8 cellular contexts compared by ENCODE assay signal in the genomic region with DNA sequence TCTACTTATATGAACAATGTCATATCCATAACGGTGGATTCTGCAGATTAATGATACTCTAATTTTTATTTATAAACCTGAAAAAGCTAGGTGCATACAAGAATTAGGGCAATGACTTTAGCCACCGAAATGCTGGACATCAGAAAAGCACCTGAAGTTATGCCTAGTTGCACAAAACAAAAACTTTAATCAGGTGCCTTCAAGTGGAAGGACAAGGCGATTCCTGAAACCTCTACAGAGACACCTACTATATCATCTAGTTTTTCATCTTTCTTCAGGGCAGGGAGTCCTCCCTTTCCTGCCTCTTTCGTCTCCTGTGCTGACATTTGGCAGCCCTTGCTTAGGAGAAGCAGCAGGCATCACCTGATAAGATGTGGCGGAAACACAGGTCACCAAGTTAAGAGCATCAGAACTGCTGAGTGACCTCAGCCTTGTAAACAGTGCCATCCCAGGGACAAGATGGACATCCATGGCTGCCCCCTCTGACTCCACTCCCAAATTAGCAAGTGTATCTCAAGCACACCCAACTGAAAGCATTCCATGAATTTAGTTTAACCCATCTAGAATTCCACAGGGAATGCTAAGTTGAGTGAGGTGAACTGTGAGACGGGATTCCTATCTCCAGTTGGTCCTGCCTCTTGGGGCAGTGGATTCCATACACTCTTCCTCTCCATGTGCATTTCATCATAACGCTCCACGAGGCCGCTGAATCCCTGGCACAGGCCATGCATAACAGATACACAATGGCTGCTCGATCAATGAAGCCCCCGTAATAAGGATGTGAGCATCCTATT. TPM values are rescaled to one million over a fixed set of nuclear protein-coding genes. Genes with fewer than 3 reads are reported as not detected.
DNase-seq lines count a peak whose midpoint lies in the region; ATAC-seq and TF ChIP-seq lines count a peak whose summit lies in the region.

No MANE protein-coding gene starts in this region.

- TF ChIP-seq POLR2A in body of pancreas (IDR thresholded peaks at IDR 0.05): no peak
- TF ChIP-seq POLR2A in right lobe of liver (IDR thresholded peaks at IDR 0.05): no peak

- H3K27me3 ChIP-seq in body of pancreas (no peaks in the 10 kb centered on the region), right lobe of liver (no peaks in the 10 kb centered on the region), stomach smooth muscle (ENCODE audit: control insufficient read depth in 1 of 2, insufficient read depth in 2 of 2, low read length in 2 of 2) (no peaks in the 10 kb centered on the region)

- intact Hi-C loops in body of pancreas (cut with DNase I) (no loop called here), right lobe of liver (cut with DNase I) (no loop called here)

- H3K4me3 ChIP-seq in body of pancreas (no peak overlapping the region), right lobe of liver (no peak overlapping the region), stomach smooth muscle (ENCODE audit: low read length in 2 of 2) (no peak overlapping the region)

- H3K4me1 ChIP-seq in body of pancreas (peaks cover 58% of the 10 kb centered on the region), right lobe of liver (peaks cover 0 to 46% (median 0%) of the 10 kb centered on the region in 4 donors), stomach smooth muscle (ENCODE audit: control insufficient read depth, insufficient read depth, low read length) (peaks cover 89% of the 10 kb centered on the region)

- peak overlapping the region in 1 of 2 donors; percentile 29 for H3K9ac ChIP-seq in stomach smooth muscle (ENCODE audit: low read length in 2 of 2)

- ATAC-seq in body of pancreas (no peak), right lobe of liver (peak in 1 of 4 donors; percentile 3), HG03469 (IDR thresholded peaks at IDR 0.05; ENCODE audit: unreplicated experiment) (no peak)

- H3K36me3 ChIP-seq in body of pancreas (replicated peaks in 1 of 2; ENCODE audit: insufficient read depth in 1 of 2, low read depth in 2 of 2) (no peaks in the 10 kb centered on the region), right lobe of liver (no peaks in the 10 kb centered on the region), stomach smooth muscle (ENCODE audit: control insufficient read depth in 2 of 2, insufficient read depth in 2 of 2, low read length in 2 of 2) (no peaks in the 10 kb centered on the region)

- no peak for TF ChIP-seq CTCF in body of pancreas (IDR thresholded peaks at IDR 0.05)
- TF ChIP-seq CTCF in right lobe of liver (IDR thresholded peaks at IDR 0.05): no peak

- DNase-seq in NCI-H226: peak; percentile 25
- peak in 2 of 4 donors; percentile 3 to 5 for DNase-seq in body of pancreas
- peak in 2 of 3 donors; percentile 15 to 38 for DNase-seq in right lobe of liver
- DNase-seq in medulla oblongata (ENCODE audit: extremely low spot score): no peak
- no peak for DNase-seq in NCI-H345 treated with DMSO at 0.1 percent for 48 hours (lab: John Stamatoyannopoulos, UW; ENCODE audit: unreplicated experiment)
- no peak for DNase-seq in NOMO-1 treated with DMSO at 0.1 percent for 48 hours (lab: John Stamatoyannopoulos, UW; ENCODE audit: unreplicated experiment)

- 86 to 87% methylated on average over 11 of the region's 11 CpGs for whole genome bisulfite sequencing in body of pancreas, 2 donors
- WGBS in right lobe of liver (ENCODE audit: insufficient coverage, low coverage, low lambda C conversion rate, missing lambda C conversion rate): 63% methylated on average over 9 of the region's 11 CpGs

- H3K9me3 ChIP-seq in body of pancreas (no peaks in the 10 kb centered on the region), right lobe of liver (no peaks in the 10 kb centered on the region), stomach smooth muscle (ENCODE audit: control insufficient read depth in 2 of 2, low read length in 2 of 2) (no peaks in the 10 kb centered on the region)

- H3K27ac ChIP-seq in body of pancreas (peak overlapping the region in 3 of 4 donors; percentile 51 to 57 (median 56)), right lobe of liver (peak overlapping the region; percentile 9 to 31 (median 19)), stomach smooth muscle (ENCODE audit: low read length) (peak overlapping the region; percentile 88)

RNA-seq across cellular contexts. Expression of a gene that starts 5.8 kb away (rescaled TPM):
- total RNA-seq in body of pancreas (1 to 10 TPM; 4.7 to 7.9 TPM), right lobe of liver (1 to 10 TPM; 2.9 to 9.7 (median 7.7) TPM)

RNA-seq across cellular contexts. Expression of a gene that starts 21.2 kb away (rescaled TPM):
- total RNA-seq in body of pancreas: under 1 TPM in 1 of 2 donors, not detected in 1; 0.26 TPM
- total RNA-seq in right lobe of liver: 1 to 10 TPM in 1 of 6 experiments, under 1 TPM in 3, not detected in 2; 0.10 to 2.9 (median 0.15) TPM

Comparison
In these comparisons a context has a peak if more than half of its experiments do, and no peak if none do; other contexts are left out.
1. DNase-seq: peak in NCI-H226 (single experiment) and right lobe of liver (2 of 3); none in medulla oblongata (single experiment), NCI-H345 treated with DMSO at 0.1 percent for 48 hours (single experiment) and NOMO-1 treated with DMSO at 0.1 percent for 48 hours (single experiment).
2. H3K27ac ChIP-seq: peak in every context shown above with its lines; median percentile 88 in stomach smooth muscle; 56 in body of pancreas; 19 in right lobe of liver.